In genomic region chr2:101515512-101515911, GRCh38 we compare ENCODE assay signal across 2 cellular contexts.
A peak's percentile ranks its signal among the peaks of the same experiment; 100 is the strongest.
TF ChIP-seq lines count a peak whose summit lies in the region.

No MANE protein-coding gene starts in this region.

TF ChIP-seq in liver, 16 proteins besides CTCF, POLR2A, EP300 and RAD21:
- TF ChIP-seq FOXA1 (IDR thresholded peaks at IDR 0.05) (no peak), TAF1 (conservative IDR thresholded peaks at IDR 0.05) (no peak), SP1 (IDR thresholded peaks at IDR 0.05) (no peak), HNF4G (IDR thresholded peaks at IDR 0.05) (no peak), YY1 (IDR thresholded peaks at IDR 0.05) (peak; percentile 20), EGR1 (IDR thresholded peaks at IDR 0.05; ENCODE audit: low read depth in 2 of 2) (peak in 1 of 2 donors; percentile 39), REST (IDR thresholded peaks at IDR 0.05) (no peak), FOXA2 (IDR thresholded peaks at IDR 0.05) (no peak), NR2F2 (IDR thresholded peaks at IDR 0.05) (peak; percentile 65), ATF3 (IDR thresholded peaks at IDR 0.05) (no peak), HNF4A (conservative IDR thresholded peaks at IDR 0.05) (no peak), JUND (IDR thresholded peaks at IDR 0.05) (no peak), GABPA (IDR thresholded peaks at IDR 0.05 in 1 of 2, conservative IDR thresholded peaks at IDR 0.05 in 1 of 2) (no peak), RXRA (IDR thresholded peaks at IDR 0.05) (no peak), MAX (IDR thresholded peaks at IDR 0.05) (no peak), ZBTB33 (IDR thresholded peaks at IDR 0.05) (no peak)

TF ChIP-seq in HepG2, 621 proteins besides CTCF, POLR2A, EP300 and RAD21:
- no peak for TF ChIP-seq SMAD9 (CRISPR knock-in tag; IDR thresholded peaks at IDR 0.05)
- no peak for TF ChIP-seq ZNF10 (CRISPR knock-in tag; IDR thresholded peaks at IDR 0.05; ENCODE audit: borderline replicate concordance, low read depth)
- TF ChIP-seq ZSCAN25 (CRISPR knock-in tag; IDR thresholded peaks at IDR 0.05): no peak
- no peak for TF ChIP-seq SP140L (CRISPR knock-in tag; IDR thresholded peaks at IDR 0.05; ENCODE audit: borderline replicate concordance)
- no peak for TF ChIP-seq CENPBD1 (CRISPR knock-in tag; IDR thresholded peaks at IDR 0.05; ENCODE audit: borderline replicate concordance, low read depth)
- no peak for TF ChIP-seq ZNF574 (CRISPR knock-in tag; IDR thresholded peaks at IDR 0.05)
- no peak for TF ChIP-seq MLLT10 (CRISPR knock-in tag; IDR thresholded peaks at IDR 0.05)
TF ChIP-seq in HepG2: peak in this region for 0.
